16 cellular contexts compared by ENCODE assay signal in genomic region chr9:134888603-134889195, GRCh38. TPM values are rescaled to one million over a fixed set of nuclear protein-coding genes. Genes with fewer than 3 reads are reported as not detected.
"Had no signal": no experiment of that assay in that cellular context is flagged by ENCODE, and none has a peak within 500 bp of the region (broad histone marks: within the 10 kb centered on the region; RNA-seq: fewer than 3 reads in every experiment).

No MANE protein-coding gene starts in this region.

- ATAC-seq: activated T-cell treated with anti-CD3 and anti-CD28 coated beads, Interleukin-2, amount 50 U/mL, for 4 hours; foreskin keratinocyte; sciatic nerve; stimulated activated effector memory CD8-positive, alpha-beta T cell treated with anti-CD3 and anti-CD28 coated beads, Interleukin-12 subunit alpha, Interleukin-12 subunit beta, amount 100 ng/mL, for 72 hours had no signal

- DNase-seq: activated gamma-delta T cell; activated T-cell treated with anti-CD3 and anti-CD28 coated beads, Interleukin-2, amount 50 U/mL, for 4 hours; amniotic stem cell; foreskin keratinocyte; immature natural killer cell; stimulated activated CD4-positive, alpha-beta T cell treated with anti-CD3 and anti-CD28 coated beads, Interleukin-1b, Interleukin-23, amount 100 ng/mL, for 48 hours had no signal

- H3K4me1 Mint-ChIP-seq: immature natural killer cell had no signal

- H3K36me3 ChIP-seq: heart left ventricle, vagina had no signal

- H3K4me3 ChIP-seq: heart left ventricle, vagina had no signal

- H3K9me3 ChIP-seq: heart left ventricle, vagina had no signal

- H3K9me3 Mint-ChIP-seq: activated T-cell treated with anti-CD3 and anti-CD28 coated beads, Interleukin-2, amount 50 U/mL, for 4 hours; immature natural killer cell; mesothelial cell of epicardium; stimulated activated effector memory CD8-positive, alpha-beta T cell treated with anti-CD3 and anti-CD28 coated beads, Interleukin-12 subunit alpha, Interleukin-12 subunit beta, amount 100 ng/mL, for 72 hours had no signal

- H3K36me3 Mint-ChIP-seq: activated naive CD8-positive, alpha-beta T cell; immature natural killer cell; mesothelial cell of epicardium; stimulated activated effector memory CD8-positive, alpha-beta T cell treated with anti-CD3 and anti-CD28 coated beads, Interleukin-12 subunit alpha, Interleukin-12 subunit beta, amount 100 ng/mL, for 72 hours had no signal

- H3K27me3 ChIP-seq: foreskin keratinocyte, vagina had no signal

- H3K4me1 ChIP-seq: foreskin keratinocyte, vagina had no signal

- H3K27ac Mint-ChIP-seq: activated naive CD8-positive, alpha-beta T cell; immature natural killer cell; mesothelial cell of epicardium; stimulated activated effector memory CD8-positive, alpha-beta T cell treated with anti-CD3 and anti-CD28 coated beads, Interleukin-12 subunit alpha, Interleukin-12 subunit beta, amount 100 ng/mL, for 72 hours had no signal

- H3K27ac ChIP-seq: foreskin keratinocyte, heart left ventricle, vagina had no signal

- H3K4me3 Mint-ChIP-seq: activated naive CD8-positive, alpha-beta T cell; activated T-cell treated with anti-CD3 and anti-CD28 coated beads, Interleukin-2, amount 50 U/mL, for 4 hours; immature natural killer cell; mesothelial cell of epicardium; stimulated activated effector memory CD8-positive, alpha-beta T cell treated with anti-CD3 and anti-CD28 coated beads, Interleukin-12 subunit alpha, Interleukin-12 subunit beta, amount 100 ng/mL, for 72 hours had no signal

RNA-seq across cellular contexts. Expression of gene FCN2, which starts 8.1 kb away (rescaled TPM):
- total RNA-seq: activated T-cell treated with anti-CD3 and anti-CD28 coated beads, Interleukin-2, amount 50 U/mL, for 4 hours; cardiac septum; foreskin keratinocyte; mesothelial cell of epicardium; osteoblast; pulmonary artery endothelial cell; sciatic nerve; vagina had no signal
- polyA plus RNA-seq: foreskin keratinocyte, immature natural killer cell, neural cell had no signal

RNA-seq across cellular contexts. Expression of gene FCN1, which starts 29.0 kb away (rescaled TPM):
- total RNA-seq: activated T-cell treated with anti-CD3 and anti-CD28 coated beads, Interleukin-2, amount 50 U/mL, for 4 hours; foreskin keratinocyte; mesothelial cell of epicardium; osteoblast; pulmonary artery endothelial cell had no signal
- polyA plus RNA-seq: foreskin keratinocyte, neural cell had no signal
